In the genomic region with DNA sequence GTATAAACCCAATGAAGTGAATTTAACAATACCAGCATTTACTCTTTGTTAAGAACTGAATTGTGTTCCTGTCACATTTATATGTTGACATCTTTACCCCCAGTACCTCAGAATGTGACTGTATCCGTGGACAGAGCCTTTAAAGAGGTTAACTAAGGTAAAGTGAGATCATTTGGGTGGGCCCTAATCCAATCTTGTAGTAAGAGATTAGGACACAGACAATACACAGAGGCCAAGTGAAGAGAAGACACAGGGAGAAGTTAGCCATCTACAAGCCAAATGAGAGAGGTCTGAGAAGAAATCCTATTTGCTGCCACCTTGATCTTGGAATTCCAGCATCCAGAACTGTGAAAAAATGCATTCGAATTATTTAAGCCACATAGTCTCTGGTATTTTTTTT, we compare ENCODE assay signal across 21 cellular contexts. TPM values are rescaled to one million over a fixed set of nuclear protein-coding genes. Genes with fewer than 3 reads are reported as not detected.
A peak's percentile ranks its signal among the peaks of the same experiment; 100 is the strongest.
DNase-seq lines count a peak whose midpoint lies in the region.
"Had no signal": no experiment of that assay in that cellular context is flagged by ENCODE, and none has a peak within 500 bp of the region (broad histone marks: within the 10 kb centered on the region; RNA-seq: fewer than 3 reads in every experiment).

No MANE protein-coding gene starts in this region.

- H3K79me2 ChIP-seq in mesendoderm (ENCODE audit: control insufficient read depth, insufficient read depth, low read length) = no peaks in the 10 kb centered on the region

- H3K4me1 ChIP-seq in mesendoderm (ENCODE audit: control insufficient read depth, low read depth, low read length) = no peaks in the 10 kb centered on the region
- H3K4me1 ChIP-seq: BE2C had no signal

- H4K8ac ChIP-seq in mesendoderm (ENCODE audit: low read depth, low read length) = no peak overlapping the region

- no peak overlapping the region for H3K27ac ChIP-seq in mesendoderm (ENCODE audit: low read depth, low read length)
- H3K27ac ChIP-seq: BLaER1 had no signal

- no peak overlapping the region for H3K9ac ChIP-seq in mesendoderm (ENCODE audit: low read length)
- H3K9ac ChIP-seq: BLaER1 had no signal

- H3K23ac ChIP-seq in mesendoderm (ENCODE audit: low read length) = no peak overlapping the region

- H3K36me3 ChIP-seq in mesendoderm (ENCODE audit: control insufficient read depth, insufficient read depth, low read length) = peaks cover 2% of the 10 kb centered on the region
- H3K36me3 ChIP-seq: BE2C had no signal

- H2AK5ac ChIP-seq in mesendoderm (ENCODE audit: low read length) = no peak overlapping the region

- no peak overlapping the region for H3K4me2 ChIP-seq in mesendoderm (ENCODE audit: low read length)
- H3K4me2 ChIP-seq: BLaER1 had no signal

- no peak overlapping the region for H3K56ac ChIP-seq in mesendoderm (ENCODE audit: low read length)

- H2BK120ac ChIP-seq in mesendoderm (ENCODE audit: low read depth, low read length) = no peak overlapping the region

- DNase-seq in NCI-H82 (lab: John Stamatoyannopoulos, UW) (peak; percentile 89), NCI-H82 treated with DMSO at 0.1 percent for 48 hours (lab: John Stamatoyannopoulos, UW; ENCODE audit: unreplicated experiment) (peak; percentile 80), mesendoderm (peak; percentile 53), T-helper 9 cell (no peak), NCI-H69 (lab: John Stamatoyannopoulos, UW) (no peak)
- DNase-seq: 8988T; ACHN; BE2C; C1 segment of cervical spinal cord; CD4-positive, alpha-beta memory T cell; CD4-positive, CD25-positive, alpha-beta regulatory T cell; CD8-positive, alpha-beta memory T cell; COR-L47; DMS 273 treated with DMSO at 0.1 percent for 48 hours; DMS153; DMS53; DMS79; DND-41; EL; GDM1 had no signal

- H2BK5ac ChIP-seq in mesendoderm (ENCODE audit: low read length) = no peak overlapping the region

- no peak overlapping the region for H2BK15ac ChIP-seq in mesendoderm (replicated peaks; ENCODE audit: low read depth)

- H3K4ac ChIP-seq in mesendoderm (ENCODE audit: low read depth, low read length) = no peak overlapping the region

- no CpG with 5 or more reads among the region's 2 CpGs for WGBS in mesendoderm (ENCODE audit: extremely low coverage, insufficient coverage, low lambda C conversion rate)

- H3K79me1 ChIP-seq in mesendoderm (ENCODE audit: low read length) = no peaks in the 10 kb centered on the region

- H4K5ac ChIP-seq in mesendoderm (ENCODE audit: low read length) = no peak overlapping the region

- no peaks in the 10 kb centered on the region for H3K27me3 ChIP-seq in mesendoderm (ENCODE audit: insufficient read depth, low read length, poor library complexity)
- H3K27me3 ChIP-seq: BE2C, BLaER1 had no signal

- H3K18ac ChIP-seq in mesendoderm (ENCODE audit: low read length) = no peak overlapping the region

- H3K4me3 ChIP-seq in mesendoderm (ENCODE audit: low read length) = no peak overlapping the region
- H3K4me3 ChIP-seq: BLaER1 had no signal

RNA-seq across cellular contexts. Expression of gene WARS2, which starts 22.9 kb away (rescaled TPM):
- polyA plus RNA-seq in mesendoderm (2013, experiment 1 of 2) = 14.5 TPM
- polyA plus RNA-seq in mesendoderm (2013, experiment 2 of 2) = 13.2 TPM

Comparison
In these comparisons a context has a peak if more than half of its experiments do, and no peak if none do; other contexts are left out.
1. DNase-seq: peak in NCI-H82 (single experiment), NCI-H82 treated with DMSO at 0.1 percent for 48 hours (single experiment) and mesendoderm (single experiment); none in T-helper 9 cell (single experiment) and NCI-H69 (single experiment).